ENCODE assay signal across 1 cellular context in the genomic region with DNA sequence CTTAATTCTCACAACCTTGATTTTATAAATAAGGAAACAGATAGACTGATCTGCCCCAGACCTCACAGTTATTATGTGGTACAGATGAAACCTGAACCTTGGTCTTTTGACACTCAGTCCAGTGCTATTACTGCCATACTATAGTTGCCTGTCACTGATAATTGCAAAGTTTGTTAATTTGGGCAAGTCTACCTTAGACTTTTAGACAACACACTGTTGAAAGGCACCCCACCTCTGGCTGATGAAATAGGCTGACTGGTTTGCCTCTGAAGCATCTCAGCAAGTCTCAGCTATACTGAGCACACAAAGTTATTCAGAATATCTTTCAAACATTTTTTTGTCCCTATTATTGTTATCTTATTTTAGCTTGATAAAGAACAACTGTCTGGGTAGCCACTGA.
TF ChIP-seq lines count a peak whose summit lies in the region.

No MANE protein-coding gene starts in this region.

TF ChIP-seq in K562, 482 proteins besides CTCF, POLR2A, EP300 and RAD21:
- TF ChIP-seq PHB2 (IDR thresholded peaks at IDR 0.05; ENCODE audit: low read depth), result no peak
- TF ChIP-seq, protein P1, sequence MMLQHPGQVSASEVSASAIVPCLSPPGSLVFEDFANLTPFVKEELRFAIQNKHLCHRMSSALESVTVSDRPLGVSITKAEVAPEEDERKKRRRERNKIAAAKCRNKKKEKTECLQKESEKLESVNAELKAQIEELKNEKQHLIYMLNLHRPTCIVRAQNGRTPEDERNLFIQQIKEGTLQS (IDR thresholded peaks at IDR 0.05), result peak; percentile 27; the same call in 1 of the 2 replicates
- TF ChIP-seq, protein P1 (CRISPR knock-in tag; conservative IDR thresholded peaks at IDR 0.05), result no peak
- TF ChIP-seq STAT5B (CRISPR knock-in tag; IDR thresholded peaks at IDR 0.05), result no peak
- no peak for TF ChIP-seq PPARD (CRISPR knock-in tag; IDR thresholded peaks at IDR 0.05)
- no peak for TF ChIP-seq SIN3B (IDR thresholded peaks at IDR 0.05; ENCODE audit: low read depth)
- TF ChIP-seq, protein P2, sequence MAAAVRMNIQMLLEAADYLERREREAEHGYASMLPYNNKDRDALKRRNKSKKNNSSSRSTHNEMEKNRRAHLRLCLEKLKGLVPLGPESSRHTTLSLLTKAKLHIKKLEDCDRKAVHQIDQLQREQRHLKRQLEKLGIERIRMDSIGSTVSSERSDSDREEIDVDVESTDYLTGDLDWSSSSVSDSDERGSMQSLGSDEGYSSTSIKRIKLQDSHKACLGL (CRISPR knock-in tag; IDR thresholded peaks at IDR 0.05; ENCODE audit: borderline replicate concordance, poor library complexity, severe bottlenecking), result no peak
- TF ChIP-seq MYC (IDR thresholded peaks at IDR 0.05; ENCODE audit: low read depth, low read length), result 0 out of 2 replicates have a peak, but pooled peaks have one; percentile 14
- no peak for TF ChIP-seq MYC (CRISPR knock-in tag; IDR thresholded peaks at IDR 0.05; ENCODE audit: borderline replicate concordance, low read depth)
- peak; percentile 52; the same call in 1 of the 2 replicates for TF ChIP-seq CEBPG (CRISPR knock-in tag; IDR thresholded peaks at IDR 0.05)
- peak in 1 of 2 experiments; percentile 59; a peak in 1 of 4 replicates for TF ChIP-seq CEBPG (tag; conservative IDR thresholded peaks at IDR 0.05 in 1 of 2, IDR thresholded peaks at IDR 0.05 in 1 of 2)
